Comparison of ENCODE assay signal across 8 cellular contexts in the genomic region with DNA sequence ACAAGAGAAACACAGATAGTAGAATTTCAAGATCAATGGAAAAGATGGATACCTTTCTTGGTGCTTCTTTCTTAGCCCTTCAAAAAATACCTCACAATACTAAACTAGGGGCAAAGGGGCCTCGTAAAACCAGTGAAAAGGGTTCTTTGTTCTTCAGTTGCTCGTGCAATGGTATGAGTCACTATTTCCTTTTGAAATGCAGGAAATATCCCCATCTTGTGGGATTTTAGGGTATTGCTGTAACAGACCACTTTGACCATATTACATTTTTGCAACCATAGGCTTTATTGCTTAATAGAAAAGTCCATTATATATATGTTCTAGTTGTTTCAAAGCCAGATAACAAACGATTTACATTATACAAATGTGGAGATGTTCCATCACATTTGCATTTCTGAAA.
DNase-seq lines count a peak whose midpoint lies in the region; ATAC-seq, FAIRE-seq and TF ChIP-seq lines count a peak whose summit lies in the region.

No MANE protein-coding gene starts in this region.

- H3K36me3 Mint-ChIP-seq in stimulated activated effector memory CD8-positive, alpha-beta T cell treated with anti-CD3 and anti-CD28 coated beads, Interleukin-12 subunit alpha, Interleukin-12 subunit beta, amount 100 ng/mL, for 72 hours, result no peaks in the 10 kb centered on the region

- peak; percentile 19 for FAIRE-seq in H1 (lab: Jason Lieb, UNC)

- no peaks in the 10 kb centered on the region for H3K27me3 ChIP-seq in H1 (replicated peaks in 1 of 4; ENCODE audit: control insufficient read depth in 3 of 4, extremely low read depth in 1 of 4, insufficient read depth in 3 of 4, low read length in 3 of 4)
- H3K27me3 ChIP-seq in gastrocnemius medialis, result no peaks in the 10 kb centered on the region

- H3K56ac ChIP-seq in H1 (replicated peaks; ENCODE audit: insufficient read length, low read depth, low read length), result no peak overlapping the region

- DNase-seq in DMS 273 (lab: John Stamatoyannopoulos, UW; ENCODE audit: unreplicated experiment) (peak; percentile 45), NCI-H1694 (lab: John Stamatoyannopoulos, UW) (peak; percentile 34), H1 (ENCODE audit: low read depth in 1 of 2, low spot score in 2 of 2) (no peak), gastrocnemius medialis (no peak), pons (ENCODE audit: low spot score) (no peak)
- DNase-seq in stimulated activated effector memory CD8-positive, alpha-beta T cell treated with anti-CD3 and anti-CD28 coated beads, Interleukin-12 subunit alpha, Interleukin-12 subunit beta, amount 100 ng/mL, for 72 hours (ENCODE audit: low spot score in 2 of 2), result no peak

- TF ChIP-seq RAD21 in H1 (IDR thresholded peaks at IDR 0.05 in 1 of 2, conservative IDR thresholded peaks at IDR 0.05 in 1 of 2; ENCODE audit: low read depth in 2 of 2, low read length in 2 of 2), result peak; percentile 60 to 64

- H4K8ac ChIP-seq in H1 (ENCODE audit: extremely low read depth, insufficient read depth, low read length), result no peak overlapping the region

- H2BK20ac ChIP-seq in H1 (ENCODE audit: low read length), result no peak overlapping the region

- H3K79me1 ChIP-seq in H1 (ENCODE audit: low read depth, low read length), result no peaks in the 10 kb centered on the region

- H3K18ac ChIP-seq in H1 (ENCODE audit: extremely low read depth, low read length), result no peak overlapping the region

- 56% methylated on average over 3 of the region's 3 CpGs; no CpG with 5 or more reads in 1 of the 2 experiments for WGBS in H1 (ENCODE audit: extremely low coverage in 1 of 2, insufficient coverage in 1 of 2, insufficient read length in 1 of 2, insufficient replicate concordance in 2 of 2, low coverage in 1 of 2, low lambda C conversion rate in 2 of 2, missing lambda C conversion rate in 1 of 2), 2 experiments

- H3K14ac ChIP-seq in H1 (ENCODE audit: insufficient read length), result no peak overlapping the region

- TF ChIP-seq CTCF in H1 (IDR thresholded peaks at IDR 0.05; ENCODE audit: control extremely low read depth in 1 of 3, insufficient read depth in 1 of 3, low read depth in 1 of 3, low read length in 3 of 3), result peak in 2 of 3 experiments; percentile 10 to 51; a peak in 2 of 4 replicates
- TF ChIP-seq CTCF in gastrocnemius medialis (IDR thresholded peaks at IDR 0.05 in 4 of 5, conservative IDR thresholded peaks at IDR 0.05 in 1 of 5), result no peak

- H3K4ac ChIP-seq in H1 (replicated peaks; ENCODE audit: insufficient read length, low read depth, low read length), result no peak overlapping the region

- TF ChIP-seq POLR2A in H1 (IDR thresholded peaks at IDR 0.05; ENCODE audit: control extremely low read depth in 1 of 2, low read depth in 2 of 2, low read length in 2 of 2), result no peak
- no peak for TF ChIP-seq POLR2A in gastrocnemius medialis (IDR thresholded peaks at IDR 0.05)

- no peak overlapping the region for H2AFZ ChIP-seq in H1 (ENCODE audit: low read length)

- ATAC-seq in GM19463 (IDR thresholded peaks at IDR 0.05; ENCODE audit: unreplicated experiment) (peak; percentile 54), HG03039 (IDR thresholded peaks at IDR 0.05; ENCODE audit: unreplicated experiment) (no peak), gastrocnemius medialis (no peak)
- ATAC-seq in stimulated activated effector memory CD8-positive, alpha-beta T cell treated with anti-CD3 and anti-CD28 coated beads, Interleukin-12 subunit alpha, Interleukin-12 subunit beta, amount 100 ng/mL, for 72 hours, result peak; percentile 28

- H3K23ac ChIP-seq in H1 (ENCODE audit: insufficient read length), result no peak overlapping the region

- H3K27ac ChIP-seq in H1 (ENCODE audit: low read depth, low read length) (no peak overlapping the region), gastrocnemius medialis (no peak overlapping the region)

- H3K4me1 ChIP-seq in H1 (replicated peaks in 1 of 4; ENCODE audit: control insufficient read depth in 3 of 4, insufficient read depth in 4 of 4, low read length in 3 of 4) (no peaks in the 10 kb centered on the region), gastrocnemius medialis (no peaks in the 10 kb centered on the region)

- H4K5ac ChIP-seq in H1 (ENCODE audit: insufficient read length, low read depth, low read length), result no peak overlapping the region

- no peak overlapping the region for H3K4me2 ChIP-seq in H1 (ENCODE audit: insufficient read depth in 1 of 2, low read depth in 2 of 2, low read length in 2 of 2)

- H3K79me2 ChIP-seq in H1 (ENCODE audit: control insufficient read depth in 1 of 2, insufficient read depth in 2 of 2, low read length in 2 of 2), result no peaks in the 10 kb centered on the region

- no peak overlapping the region for H2BK12ac ChIP-seq in H1 (ENCODE audit: low read depth, low read length)

- no peak overlapping the region for H3K4me3 Mint-ChIP-seq in stimulated activated effector memory CD8-positive, alpha-beta T cell treated with anti-CD3 and anti-CD28 coated beads, Interleukin-12 subunit alpha, Interleukin-12 subunit beta, amount 100 ng/mL, for 72 hours

- no peak overlapping the region for H3K27ac Mint-ChIP-seq in stimulated activated effector memory CD8-positive, alpha-beta T cell treated with anti-CD3 and anti-CD28 coated beads, Interleukin-12 subunit alpha, Interleukin-12 subunit beta, amount 100 ng/mL, for 72 hours

- POLR2A ChIA-PET in H1 (lab: Charles Lee; ENCODE audit: partially characterized antibody), result no interaction called here

- no peak overlapping the region for H2BK5ac ChIP-seq in H1 (ENCODE audit: low read depth, low read length)

- H3K9me3 ChIP-seq in H1 (ENCODE audit: insufficient read depth in 2 of 2, low read depth in 1 of 2, low read length in 1 of 2), result peaks cover 0 to 10% of the 10 kb centered on the region in 2 experiments; a peak in 2 of 4 replicates
- H3K9me3 ChIP-seq in gastrocnemius medialis, result no peaks in the 10 kb centered on the region

- no peaks in the 10 kb centered on the region for H4K20me1 ChIP-seq in H1 (replicated peaks in 1 of 2; ENCODE audit: control insufficient read depth in 1 of 2, insufficient read depth in 2 of 2, low read length in 2 of 2)

- H3K36me3 ChIP-seq in H1 (ENCODE audit: control insufficient read depth in 2 of 4, insufficient read depth in 4 of 4, low read length in 3 of 4) (no peaks in the 10 kb centered on the region), gastrocnemius medialis (no peaks in the 10 kb centered on the region)

- H2BK15ac ChIP-seq in H1 (ENCODE audit: low read length), result no peak overlapping the region

- no peak overlapping the region for H2AK5ac ChIP-seq in H1 (ENCODE audit: low read depth, low read length)

- H3K9me3 Mint-ChIP-seq in stimulated activated effector memory CD8-positive, alpha-beta T cell treated with anti-CD3 and anti-CD28 coated beads, Interleukin-12 subunit alpha, Interleukin-12 subunit beta, amount 100 ng/mL, for 72 hours, result peaks cover 4% of the 10 kb centered on the region

- TF ChIP-seq EP300 in H1 (IDR thresholded peaks at IDR 0.05; ENCODE audit: borderline replicate concordance in 1 of 2, low read depth in 2 of 2, low read length in 2 of 2), result no peak

- intact Hi-C loops in gastrocnemius medialis (cut with DNase I; ENCODE audit: low total_unique reads), result no loop called here

- no peaks in the 10 kb centered on the region for H3K4me1 Mint-ChIP-seq in stimulated activated effector memory CD8-positive, alpha-beta T cell treated with anti-CD3 and anti-CD28 coated beads, Interleukin-12 subunit alpha, Interleukin-12 subunit beta, amount 100 ng/mL, for 72 hours

- no peak overlapping the region for H3K4me3 ChIP-seq in H1 (ENCODE audit: extremely low read depth in 1 of 4, insufficient read depth in 2 of 4, low read depth in 3 of 4, low read length in 4 of 4)
- H3K4me3 ChIP-seq in gastrocnemius medialis, result no peak overlapping the region

- in situ Hi-C loops in gastrocnemius medialis (cut with MboI; ENCODE audit: low sequenced_read_pairs in 4 of 4), result no loop called here

- H2BK120ac ChIP-seq in H1 (replicated peaks; ENCODE audit: low read depth, low read length), result no peak overlapping the region

- CTCF ChIA-PET in H1 (lab: Charles Lee; ENCODE audit: partially characterized antibody), result interaction anchor here (0.7 to 1.8 kb wide), 3 partner anchors 9 to 15 kb away, joined by 3 to 7 read pairs (median 5); no protein-coding TSS in a partner anchor

- no peak overlapping the region for H4K91ac ChIP-seq in H1 (replicated peaks; ENCODE audit: insufficient read length, low read length)

- no peaks in the 10 kb centered on the region for H3K23me2 ChIP-seq in H1 (ENCODE audit: low read depth, low read length)

- no peak overlapping the region for H3K9ac ChIP-seq in H1 (replicated peaks in 1 of 4; ENCODE audit: extremely low read depth in 1 of 4, low read depth in 3 of 4, low read length in 3 of 4)

TF ChIP-seq in H1, 55 proteins besides CTCF, POLR2A, EP300 and RAD21:
- no peak for TF ChIP-seq RBBP5 (IDR thresholded peaks at IDR 0.05; ENCODE audit: borderline replicate concordance, low read depth, low read length)
- TF ChIP-seq JUND (IDR thresholded peaks at IDR 0.05; ENCODE audit: low read length), result peak; percentile 96
- peak; percentile 74; the same call in 1 of the 2 replicates for TF ChIP-seq JUN (IDR thresholded peaks at IDR 0.05; ENCODE audit: low read depth, low read length)
- TF ChIP-seq CEBPB (IDR thresholded peaks at IDR 0.05; ENCODE audit: low read depth, low read length), result 0 out of 2 replicates have a peak, but pooled peaks have one; percentile 18
TF ChIP-seq in H1: peak in this region for 3.

Comparison
In these comparisons a context has a peak if more than half of its experiments do, and no peak if none do; other contexts are left out.
1. DNase-seq: peak in DMS 273 (single experiment) and NCI-H1694 (single experiment); none in H1 (0 of 2), stimulated activated effector memory CD8-positive, alpha-beta T cell treated with anti-CD3 and anti-CD28 coated beads, Interleukin-12 subunit alpha, Interleukin-12 subunit beta, amount 100 ng/mL, for 72 hours (0 of 2), gastrocnemius medialis (0 of 2) and pons (single experiment).
2. ATAC-seq: peak in GM19463 (single experiment) and stimulated activated effector memory CD8-positive, alpha-beta T cell treated with anti-CD3 and anti-CD28 coated beads, Interleukin-12 subunit alpha, Interleukin-12 subunit beta, amount 100 ng/mL, for 72 hours (single experiment); none in HG03039 (single experiment) and gastrocnemius medialis (0 of 2).
3. CTCF ChIP-seq: peak in H1 (2 of 3); none in gastrocnemius medialis (0 of 5).